21 cellular contexts compared by ENCODE assay signal in genomic region chr2:36809046-36809445, GRCh38.
"Had no signal": no experiment of that assay in that cellular context is flagged by ENCODE, and none has a peak within 500 bp of the region (broad histone marks: within the 10 kb centered on the region; RNA-seq: fewer than 3 reads in every experiment).

No MANE protein-coding gene starts in this region.

- H3K4me3 ChIP-seq: left ventricle myocardium inferior, lung, ovary, right atrium auricular region, right lobe of liver, smooth muscle cell, thyroid gland, upper lobe of right lung had no signal

- DNase-seq: left ventricle myocardium inferior; mesendoderm; naive thymus-derived CD4-positive, alpha-beta T cell; ovary; right lobe of liver; stimulated activated CD4-positive, alpha-beta T cell treated with anti-CD3 and anti-CD28 coated beads, Interleukin-1b, Interleukin-23, amount 100 ng/mL, for 48 hours; stimulated activated CD4-positive, alpha-beta T cell treated with anti-CD3 and anti-CD28 coated beads, Interleukin-2, amount 100 ng/mL, for 48 hours; stimulated activated CD4-positive, alpha-beta T cell treated with anti-CD3 and anti-CD28 coated beads, Interleukin-4, amount 100 ng/mL, for 4 hours; stimulated activated CD8-positive, alpha-beta memory T cell treated with anti-CD3 and anti-CD28 coated beads, Interleukin-4, amount 100 ng/mL, for 48 hours; stimulated activated naive CD4-positive, alpha-beta T cell treated with Interleukin-2 at 50 U/mL for 16 hours; stimulated activated naive CD8-positive, alpha-beta T cell treated with anti-CD3 and anti-CD28 coated beads, Interleukin-15, amount 100 ng/mL, for 72 hours; substantia nigra; thyroid gland; trophoblast cell; upper lobe of right lung had no signal

- H3K27ac ChIP-seq: left ventricle myocardium inferior, ovary, right atrium auricular region, right lobe of liver, thyroid gland, upper lobe of right lung had no signal

- H3K36me3 ChIP-seq: left ventricle myocardium inferior, ovary, right atrium auricular region, right lobe of liver, thyroid gland, upper lobe of right lung had no signal

- H3K4me1 ChIP-seq: left ventricle myocardium inferior, right atrium auricular region, right lobe of liver, thyroid gland, upper lobe of right lung had no signal

- H3K27me3 ChIP-seq: ovary, right atrium auricular region, right lobe of liver, thyroid gland, upper lobe of right lung had no signal

- FAIRE-seq: urothelium cell line had no signal

- ATAC-seq: naive thymus-derived CD4-positive, alpha-beta T cell; natural killer cell treated with Interleukin-12 subunit alpha and Interleukin-12 subunit beta and Interleukin-15 and Interleukin-18, amount 100 ng/mL, for 72 hours; right lobe of liver; stimulated activated memory B cell treated with anti-CD40 and anti-IgM and Interleukin-4, amounts not matched to agents 10 μg/mL and 1 μg/mL and 100 μg/mL, for 72 hours; stimulated activated naive CD8-positive, alpha-beta T cell treated with anti-CD3 and anti-CD28 coated beads, Interleukin-15, amount 100 ng/mL, for 72 hours; upper lobe of right lung had no signal
